In genomic region chr11:6887711-6888110, GRCh38 we compare ENCODE assay signal across 2 cellular contexts. TPM values are rescaled to one million over a fixed set of nuclear protein-coding genes. Genes with fewer than 3 reads are reported as not detected.
"Had no signal": no experiment of that assay in that cellular context is flagged by ENCODE, and none has a peak within 500 bp of the region (broad histone marks: within the 10 kb centered on the region; RNA-seq: fewer than 3 reads in every experiment).

No MANE protein-coding gene starts in this region.

RNA-seq across cellular contexts. Expression of gene OR2D2, which starts 4.6 kb away (rescaled TPM):
- total RNA-seq: G401, GM12878 had no signal
- polyA plus RNA-seq: GM12878 had no signal

RNA-seq across cellular contexts. Expression of gene OR10A4, which starts 11.3 kb away (rescaled TPM):
- total RNA-seq: G401, GM12878 had no signal
- polyA plus RNA-seq: GM12878 had no signal

RNA-seq across cellular contexts. Expression of gene OR10A2, which starts 24.9 kb away (rescaled TPM):
- total RNA-seq: G401, GM12878 had no signal

RNA-seq across cellular contexts. Expression of gene OR2D3, which starts 33.1 kb away (rescaled TPM):
- total RNA-seq: G401, GM12878 had no signal
